8 cellular contexts compared by ENCODE assay signal in the genomic region with DNA sequence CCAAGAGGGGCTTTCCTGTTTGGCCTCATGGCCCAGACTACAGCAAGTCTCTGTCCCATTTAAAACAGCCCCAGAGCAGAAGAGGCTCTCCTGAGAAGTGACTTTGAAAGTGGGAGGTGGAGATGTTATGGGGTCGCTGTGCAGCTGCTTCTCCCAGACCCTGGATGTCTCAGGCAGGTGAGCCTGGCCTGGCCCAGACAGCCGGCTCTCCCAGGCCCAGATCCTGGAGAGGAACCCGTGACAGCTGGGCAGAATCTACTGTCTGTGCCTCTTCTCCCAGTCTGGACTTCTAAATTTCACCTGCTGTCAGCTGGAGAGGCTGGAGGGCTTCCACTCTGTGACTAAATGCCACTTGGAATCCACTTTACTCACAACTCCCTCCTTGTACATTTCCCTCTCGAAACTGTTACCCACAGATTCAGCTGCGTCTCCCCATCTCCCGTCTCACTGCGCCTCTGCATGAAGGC. TPM values are rescaled to one million over a fixed set of nuclear protein-coding genes. Genes with fewer than 3 reads are reported as not detected.
DNase-seq lines count a peak whose midpoint lies in the region; ATAC-seq lines count a peak whose summit lies in the region.

No MANE protein-coding gene starts in this region.

- intact Hi-C loops in activated CD4-positive, alpha-beta T cell treated with anti-CD3 and anti-CD28 coated beads for 36 hours (cut with DNase I, micrococcal nuclease), result loop anchor here (1.0 to 5.0 kb wide), 5 partner anchors 11 to 1097 kb away; a partner anchor contains a TSS

- no peak for DNase-seq in activated CD4-positive, alpha-beta T cell treated with anti-CD3 and anti-CD28 coated beads for 36 hours
- no peak for DNase-seq in activated CD4-positive, alpha-beta T cell treated with anti-CD3 and anti-CD28 coated beads for 48 hours
- DNase-seq in activated CD8-positive, alpha-beta T cell treated with anti-CD3 and anti-CD28 coated beads, Interleukin-2, amount 10 ng/mL, durations not matched to agents 7 days and 5 days, result no peak

- H3K27ac Mint-ChIP-seq in activated CD4-positive, alpha-beta T cell treated with anti-CD3 and anti-CD28 coated beads for 36 hours, result peak overlapping the region; percentile 100
- H3K27ac Mint-ChIP-seq in activated CD8-positive, alpha-beta T cell treated with anti-CD3 and anti-CD28 coated beads, Interleukin-2, amount 10 ng/mL, durations not matched to agents 7 days and 5 days, result peak overlapping the region; percentile 97

- H3K27ac ChIP-seq in layer of hippocampus (ENCODE audit: low read depth, low read length), result peak overlapping the region; percentile 49
- peak overlapping the region; percentile 84 for H3K27ac ChIP-seq in temporal lobe (ENCODE audit: low read depth, low read length)

- no peaks in the 10 kb centered on the region for H3K27me3 Mint-ChIP-seq in activated CD4-positive, alpha-beta T cell treated with anti-CD3 and anti-CD28 coated beads for 36 hours
- no peaks in the 10 kb centered on the region for H3K27me3 Mint-ChIP-seq in activated CD8-positive, alpha-beta T cell treated with anti-CD3 and anti-CD28 coated beads, Interleukin-2, amount 10 ng/mL, durations not matched to agents 7 days and 5 days (ENCODE audit: low read depth)

- no peaks in the 10 kb centered on the region for H3K9me3 Mint-ChIP-seq in activated CD4-positive, alpha-beta T cell treated with anti-CD3 and anti-CD28 coated beads for 36 hours (ENCODE audit: low read depth)
- no peaks in the 10 kb centered on the region for H3K9me3 Mint-ChIP-seq in activated CD8-positive, alpha-beta T cell treated with anti-CD3 and anti-CD28 coated beads, Interleukin-2, amount 10 ng/mL, durations not matched to agents 7 days and 5 days (ENCODE audit: insufficient read depth)

- H3K36me3 Mint-ChIP-seq in activated CD4-positive, alpha-beta T cell treated with anti-CD3 and anti-CD28 coated beads for 36 hours (ENCODE audit: low read depth), result peaks cover 17% of the 10 kb centered on the region
- H3K36me3 Mint-ChIP-seq in activated CD8-positive, alpha-beta T cell treated with anti-CD3 and anti-CD28 coated beads, Interleukin-2, amount 10 ng/mL, durations not matched to agents 7 days and 5 days (ENCODE audit: low read depth), result peaks cover 37% of the 10 kb centered on the region

- peak; percentile 0 for ATAC-seq in activated CD4-positive, alpha-beta T cell treated with anti-CD3 and anti-CD28 coated beads for 36 hours
- ATAC-seq in activated CD8-positive, alpha-beta T cell treated with anti-CD3 and anti-CD28 coated beads, Interleukin-2, amount 10 ng/mL, durations not matched to agents 7 days and 5 days, result peak; percentile 1
- ATAC-seq in HG03135 (IDR thresholded peaks at IDR 0.05; ENCODE audit: unreplicated experiment) (no peak), GM21723 (IDR thresholded peaks at IDR 0.05; ENCODE audit: unreplicated experiment) (no peak), GM18858 (IDR thresholded peaks at IDR 0.05; ENCODE audit: unreplicated experiment) (no peak)

- H3K4me1 Mint-ChIP-seq in activated CD4-positive, alpha-beta T cell treated with anti-CD3 and anti-CD28 coated beads for 36 hours, result peaks cover 54% of the 10 kb centered on the region
- H3K4me1 Mint-ChIP-seq in activated CD8-positive, alpha-beta T cell treated with anti-CD3 and anti-CD28 coated beads, Interleukin-2, amount 10 ng/mL, durations not matched to agents 7 days and 5 days (ENCODE audit: low read depth), result peaks cover 92% of the 10 kb centered on the region

- no peaks in the 10 kb centered on the region for H3K27me3 ChIP-seq in layer of hippocampus (ENCODE audit: control insufficient read depth, insufficient read depth, low read length)

- H3K4me3 Mint-ChIP-seq in activated CD4-positive, alpha-beta T cell treated with anti-CD3 and anti-CD28 coated beads for 36 hours, result peak overlapping the region; percentile 88
- H3K4me3 Mint-ChIP-seq in activated CD8-positive, alpha-beta T cell treated with anti-CD3 and anti-CD28 coated beads, Interleukin-2, amount 10 ng/mL, durations not matched to agents 7 days and 5 days, result peak overlapping the region; percentile 69

- POLR2A ChIA-PET in activated CD4-positive, alpha-beta T cell treated with anti-CD3 and anti-CD28 coated beads for 36 hours (lab: Charles Lee), result interaction anchor here (1.6 to 2.3 kb wide), 2 partner anchors 15 to 18 kb away, joined by 7 to 20 read pairs; no protein-coding TSS in a partner anchor
- POLR2A ChIA-PET in activated CD8-positive, alpha-beta T cell treated with anti-CD3 and anti-CD28 coated beads, Interleukin-2, amount 10 ng/mL, durations not matched to agents 7 days and 5 days (lab: Charles Lee), result interaction anchor here (0.6 to 10.8 kb wide), 14 partner anchors 8 to 1694 kb away, joined by 3 to 330 read pairs (median 5); a partner anchor contains a TSS

- CTCF ChIA-PET in activated CD4-positive, alpha-beta T cell treated with anti-CD3 and anti-CD28 coated beads for 36 hours (lab: Charles Lee), result interaction anchor here (0.6 to 2.0 kb wide), 8 partner anchors 9 to 759 kb away, joined by 3 to 14 read pairs (median 4); no protein-coding TSS in a partner anchor
- CTCF ChIA-PET in activated CD8-positive, alpha-beta T cell treated with anti-CD3 and anti-CD28 coated beads, Interleukin-2, amount 10 ng/mL, durations not matched to agents 7 days and 5 days (lab: Charles Lee), result interaction anchor here (1.0 to 11.8 kb wide), 7 partner anchors 8 to 330 kb away, joined by 3 to 163 read pairs (median 13); a partner anchor contains a TSS

RNA-seq across cellular contexts. Expression of a gene that starts 20.5 kb away (rescaled TPM):
- total RNA-seq in activated CD4-positive, alpha-beta T cell treated with anti-CD3 and anti-CD28 coated beads for 36 hours, result 10 to 100 TPM; 36.6 to 52.3 TPM
- 100 to 1,000 TPM in 1 of 2 experiments, 10 to 100 TPM in 1; 99.2 to 101 TPM for total RNA-seq in activated CD8-positive, alpha-beta T cell treated with anti-CD3 and anti-CD28 coated beads, Interleukin-2, amount 10 ng/mL, durations not matched to agents 7 days and 5 days
- total RNA-seq in temporal lobe, result 1.2 TPM

RNA-seq across cellular contexts. Expression of a gene that starts 33.8 kb away (rescaled TPM):
- under 1 TPM; 0.14 to 0.30 TPM for total RNA-seq in activated CD4-positive, alpha-beta T cell treated with anti-CD3 and anti-CD28 coated beads for 36 hours
- under 1 TPM in 1 of 2 experiments, not detected in 1; 0.21 TPM for total RNA-seq in activated CD8-positive, alpha-beta T cell treated with anti-CD3 and anti-CD28 coated beads, Interleukin-2, amount 10 ng/mL, durations not matched to agents 7 days and 5 days
- 5.2 TPM for total RNA-seq in temporal lobe

Comparison
In these comparisons a context has a peak if more than half of its experiments do, and no peak if none do; other contexts are left out.
1. ATAC-seq: peak in activated CD4-positive, alpha-beta T cell treated with anti-CD3 and anti-CD28 coated beads for 36 hours (single experiment) and activated CD8-positive, alpha-beta T cell treated with anti-CD3 and anti-CD28 coated beads, Interleukin-2, amount 10 ng/mL, durations not matched to agents 7 days and 5 days (single experiment); none in HG03135 (single experiment), GM21723 (single experiment) and GM18858 (single experiment).
2. RNA of a gene that starts 20.5 kb away (total RNA-seq): 99.2 to 101 TPM in activated CD8-positive, alpha-beta T cell treated with anti-CD3 and anti-CD28 coated beads, Interleukin-2, amount 10 ng/mL, durations not matched to agents 7 days and 5 days and 36.6 to 52.3 TPM in activated CD4-positive, alpha-beta T cell treated with anti-CD3 and anti-CD28 coated beads for 36 hours; 1.2 TPM in temporal lobe (single experiment); every median in the first group is over 10 times any median in the second.